32 cellular contexts compared by ENCODE assay signal in the genomic region with DNA sequence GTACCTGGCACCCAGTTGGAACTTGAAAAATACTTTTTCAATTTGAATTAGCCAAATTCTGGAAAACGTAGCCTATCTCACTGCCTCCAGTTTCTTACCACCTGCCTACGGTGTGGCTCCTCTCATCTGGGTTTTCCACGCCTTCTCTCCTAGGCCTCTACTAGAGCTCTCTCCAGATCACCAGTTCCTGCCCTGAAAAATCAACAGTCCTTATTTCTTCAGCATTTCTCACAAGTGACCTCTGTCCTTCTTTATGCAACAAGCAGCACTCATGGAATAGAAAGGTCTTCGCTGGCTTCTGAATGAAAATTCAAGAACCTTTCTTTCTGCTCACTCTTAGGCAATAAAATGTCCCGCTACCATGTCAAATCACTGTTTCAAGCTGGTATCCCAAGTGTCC.
"Had no signal": no experiment of that assay in that cellular context is flagged by ENCODE, and none has a peak within 500 bp of the region (broad histone marks: within the 10 kb centered on the region; RNA-seq: fewer than 3 reads in every experiment).

No MANE protein-coding gene starts in this region.

- H3K4me3 ChIP-seq: K562, MG63, PC-9, SJCRH30, SK-N-MC had no signal

- DNase-seq: Kasumi-1, KG1, MG63, NCI-H1048, NCI-H1092 treated with DMSO at 0.1 percent for 48 hours, NCI-H1105 treated with DMSO at 0.1 percent for 48 hours, NCI-H1436, NCI-H146, NCI-H1694, NCI-H187, NCI-H1930, NCI-H2029 treated with DMSO at 0.1 percent for 48 hours, NCI-H2081 treated with DMSO at 0.1 percent for 48 hours, NCI-H2107, NCI-H2171, NCI-H226, NCI-H446 treated with DMSO at 0.1 percent for 48 hours, NCI-H510A, NCI-H524, NCI-H526, NCI-H69, NCI-H748 treated with DMSO at 0.1 percent for 48 hours, NCI-H82, PC-9, SHP77, SIG-M5, SJCRH30 had no signal

- ATAC-seq: K562, Panc1, Right ventricle myocardium inferior, SK-N-SH treated with all-trans-retinoic acid at 6 μM for 48 hours had no signal
